ENCODE assay signal across 14 cellular contexts in the genomic region with DNA sequence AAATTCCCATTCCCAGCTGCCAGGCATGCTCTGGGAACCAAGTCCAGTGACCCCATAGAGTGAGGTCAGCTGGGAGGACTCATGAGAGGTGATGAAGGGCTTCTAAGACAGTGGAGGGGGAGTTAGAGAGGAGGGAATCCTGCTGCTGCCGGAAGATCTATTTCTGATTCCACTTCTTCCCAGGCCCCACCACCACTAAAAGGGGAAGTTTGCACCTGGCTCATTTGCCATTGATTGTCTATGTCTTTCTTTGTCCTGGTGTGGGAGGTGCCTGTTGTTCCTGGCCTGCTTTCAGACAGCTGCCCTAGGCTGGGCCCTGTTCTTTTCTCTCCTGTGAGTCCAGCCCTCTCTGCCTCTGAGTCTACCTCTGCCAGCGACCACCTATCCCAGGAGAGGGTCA. TPM values are rescaled to one million over a fixed set of nuclear protein-coding genes. Genes with fewer than 3 reads are reported as not detected.
A peak's percentile ranks its signal among the peaks of the same experiment; 100 is the strongest.
DNase-seq lines count a peak whose midpoint lies in the region; ATAC-seq and TF ChIP-seq lines count a peak whose summit lies in the region.
"Had no signal": no experiment of that assay in that cellular context is flagged by ENCODE, and none has a peak within 500 bp of the region (broad histone marks: within the 10 kb centered on the region; RNA-seq: fewer than 3 reads in every experiment).

No MANE protein-coding gene starts in this region.

- DNase-seq in GM23248: no peak
- DNase-seq in NCI-H187 treated with DMSO at 0.1 percent for 48 hours (lab: John Stamatoyannopoulos, UW): peak; percentile 33
- no peak for DNase-seq in WTC11 (ENCODE audit: low spot score)
- no peak for DNase-seq in mesothelial cell of epicardium (ENCODE audit: low spot score in 2 of 2, unreplicated experiment in 2 of 2)
- no peak for DNase-seq in naive thymus-derived CD4-positive, alpha-beta T cell
- DNase-seq in stimulated activated CD4-positive, alpha-beta T cell treated with anti-CD3 and anti-CD28 coated beads, Interleukin-12 subunit alpha, Interleukin-12 subunit beta, amount 100 ng/mL, for 4 hours: no peak
- DNase-seq in activated CD4-positive, alpha-beta T cell treated with anti-CD3 and anti-CD28 coated beads, Interleukin-2, amount 50 U/mL, for 48 hours: no peak
- no peak for DNase-seq in T-helper 2 cell
- DNase-seq: aorta; CD8-positive, alpha-beta T cell; Kasumi-1; Peyer's patch; spleen had no signal

- intact Hi-C loops in naive thymus-derived CD4-positive, alpha-beta T cell (cut with micrococcal nuclease): no loop called here

- H3K4me3 Mint-ChIP-seq in WTC11 (peak overlapping the region; percentile 18; the same call in 1 of the 2 replicates), mesothelial cell of epicardium (no peak overlapping the region)
- no peak overlapping the region for H3K4me3 Mint-ChIP-seq in naive thymus-derived CD4-positive, alpha-beta T cell
- H3K4me3 Mint-ChIP-seq: CD8-positive, alpha-beta T cell; nephron had no signal

- H2AFZ ChIP-seq in GM23248: no peak overlapping the region

- POLR2A ChIA-PET in WTC11 (lab: Charles Lee): no interaction called here
- POLR2A ChIA-PET in naive thymus-derived CD4-positive, alpha-beta T cell (lab: Charles Lee): no interaction called here

- H3K36me3 Mint-ChIP-seq in WTC11 (no peaks in the 10 kb centered on the region), mesothelial cell of epicardium (no peaks in the 10 kb centered on the region)
- no peaks in the 10 kb centered on the region for H3K36me3 Mint-ChIP-seq in naive thymus-derived CD4-positive, alpha-beta T cell
- H3K36me3 Mint-ChIP-seq: CD8-positive, alpha-beta T cell had no signal

- H3K27me3 Mint-ChIP-seq in WTC11 (ENCODE audit: low read depth): peaks cover 6% of the 10 kb centered on the region; the same call in 1 of the 2 replicates
- H3K27me3 Mint-ChIP-seq in mesothelial cell of epicardium (ENCODE audit: low read depth): peaks cover 33% of the 10 kb centered on the region
- H3K27me3 Mint-ChIP-seq in naive thymus-derived CD4-positive, alpha-beta T cell: peaks cover 16 to 39% (median 23%) of the 10 kb centered on the region in 5 donors

- H3K4me2 ChIP-seq in GM23248 (ENCODE audit: unreplicated experiment): peak overlapping the region; percentile 80

- CTCF ChIA-PET in WTC11 (lab: Charles Lee): interaction anchor here (0.8 to 3.2 kb wide), 8 partner anchors 11 to 104 kb away, joined by 3 to 20 read pairs (median 6); no protein-coding TSS in a partner anchor
- CTCF ChIA-PET in naive thymus-derived CD4-positive, alpha-beta T cell (lab: Charles Lee): no interaction called here

- peaks cover 44% of the 10 kb centered on the region for H3F3A ChIP-seq in GM23248 (ENCODE audit: insufficient read depth)

- H3K27ac Mint-ChIP-seq in WTC11: peak overlapping the region; percentile 34
- H3K27ac Mint-ChIP-seq in mesothelial cell of epicardium: peak overlapping the region; percentile 14
- no peak overlapping the region for H3K27ac Mint-ChIP-seq in naive thymus-derived CD4-positive, alpha-beta T cell
- H3K27ac Mint-ChIP-seq: CD8-positive, alpha-beta T cell had no signal

- no peaks in the 10 kb centered on the region for H3K9me3 ChIP-seq in GM23248 (ENCODE audit: low read depth)
- H3K9me3 ChIP-seq in naive thymus-derived CD4-positive, alpha-beta T cell (ENCODE audit: control insufficient read depth in 2 of 3, low read length in 3 of 3): no peaks in the 10 kb centered on the region
- H3K9me3 ChIP-seq: Peyer's patch, spleen had no signal

- H3K4me1 Mint-ChIP-seq in WTC11: peaks cover 27% of the 10 kb centered on the region
- peaks cover 23% of the 10 kb centered on the region for H3K4me1 Mint-ChIP-seq in mesothelial cell of epicardium
- H3K4me1 Mint-ChIP-seq in naive thymus-derived CD4-positive, alpha-beta T cell: peaks cover 0 to 3% (median 0%) of the 10 kb centered on the region in 7 donors

- H3K4me3 ChIP-seq in GM23248: peak overlapping the region; percentile 27; the same call in 1 of the 2 replicates
- H3K4me3 ChIP-seq in naive thymus-derived CD4-positive, alpha-beta T cell (ENCODE audit: low read length): no peak overlapping the region
- H3K4me3 ChIP-seq: Peyer's patch, spleen had no signal

- H3K4me1 ChIP-seq in GM23248 (ENCODE audit: insufficient read depth): peaks cover 62% of the 10 kb centered on the region
- no peaks in the 10 kb centered on the region for H3K4me1 ChIP-seq in naive thymus-derived CD4-positive, alpha-beta T cell (ENCODE audit: control insufficient read depth in 2 of 2, insufficient read depth in 2 of 2, low read length in 2 of 2)

- H3K9me2 ChIP-seq in GM23248 (ENCODE audit: insufficient read depth): no peaks in the 10 kb centered on the region

- in situ Hi-C loops in GM23248 (cut with MboI): no loop called here

- peak; percentile 18 for ATAC-seq in WTC11
- ATAC-seq in naive thymus-derived CD4-positive, alpha-beta T cell: no peak
- ATAC-seq: CD8-positive, alpha-beta T cell had no signal

- H3K27ac ChIP-seq in GM23248: peak overlapping the region; percentile 93
- no peak overlapping the region for H3K27ac ChIP-seq in naive thymus-derived CD4-positive, alpha-beta T cell (ENCODE audit: low read depth, low read length)
- H3K27ac ChIP-seq: Peyer's patch had no signal

- peaks cover 11% of the 10 kb centered on the region for H3K27me3 ChIP-seq in GM23248 (replicated peaks; ENCODE audit: insufficient read depth)
- no peaks in the 10 kb centered on the region for H3K27me3 ChIP-seq in naive thymus-derived CD4-positive, alpha-beta T cell (ENCODE audit: control insufficient read depth in 2 of 2, insufficient read depth in 2 of 2, low read length in 2 of 2)
- H3K27me3 ChIP-seq: Peyer's patch had no signal

- H3K36me3 ChIP-seq in GM23248 (ENCODE audit: low read depth): no peaks in the 10 kb centered on the region
- H3K36me3 ChIP-seq in naive thymus-derived CD4-positive, alpha-beta T cell (ENCODE audit: control insufficient read depth in 2 of 3, insufficient read depth in 3 of 3, low read length in 3 of 3): no peaks in the 10 kb centered on the region
- H3K36me3 ChIP-seq: Peyer's patch, spleen had no signal

- WGBS in GM23248 (ENCODE audit: low coverage in 1 of 2, low lambda C conversion rate in 2 of 2, missing lambda C conversion rate in 2 of 2), 2 experiments: 97 to 100% methylated on average over 2 of the region's 2 CpGs

- no peak for TF ChIP-seq CTCF in WTC11 (IDR thresholded peaks at IDR 0.05)
- no peak for TF ChIP-seq CTCF in mesothelial cell of epicardium (IDR thresholded peaks at IDR 0.05; ENCODE audit: unreplicated experiment)

- H3K79me2 ChIP-seq in GM23248 (ENCODE audit: insufficient read depth): no peaks in the 10 kb centered on the region

- peak overlapping the region; percentile 73 for H3K9ac ChIP-seq in GM23248

- H3K9me3 Mint-ChIP-seq in WTC11 (peaks cover 5% of the 10 kb centered on the region), mesothelial cell of epicardium (peaks cover 4% of the 10 kb centered on the region)
- peaks cover 0 to 5% (median 3%) of the 10 kb centered on the region in 11 donors for H3K9me3 Mint-ChIP-seq in naive thymus-derived CD4-positive, alpha-beta T cell
- H3K9me3 Mint-ChIP-seq: CD8-positive, alpha-beta T cell had no signal

- no peaks in the 10 kb centered on the region for H4K20me1 ChIP-seq in GM23248 (ENCODE audit: insufficient read depth)

TF ChIP-seq in WTC11, 78 proteins besides CTCF, POLR2A, EP300 and RAD21:
- TF ChIP-seq ZNF671 (CRISPR knock-in tag; IDR thresholded peaks at IDR 0.05): no peak
- TF ChIP-seq ZBTB21 (CRISPR knock-in tag; IDR thresholded peaks at IDR 0.05; ENCODE audit: borderline replicate concordance): no peak
- no peak for TF ChIP-seq PRRX2 (CRISPR knock-in tag; IDR thresholded peaks at IDR 0.05)

RNA-seq across cellular contexts. Expression of a gene that starts 3.0 kb away (rescaled TPM):
- total RNA-seq in GM23248 (2014; rRNA removed; shearing (Covaris generic)): not detected in 2 replicates
- polyA plus RNA-seq in GM23248 (2016; fragmentation: Nextera tagmentation; extraction: Ambion mirVana): not detected in 2 replicates
- not detected in 3 replicates for total RNA-seq in WTC11 (2021)
- 1.2 TPM in 1 of 3 replicates, not detected in the others for total RNA-seq in mesothelial cell of epicardium
- total RNA-seq in naive thymus-derived CD4-positive, alpha-beta T cell: not detected
- not detected for polyA plus RNA-seq in naive thymus-derived CD4-positive, alpha-beta T cell
- total RNA-seq: aorta; CD8-positive, alpha-beta T cell; spleen had no signal

RNA-seq across cellular contexts. Expression of a gene that starts 22.4 kb away (rescaled TPM):
- not detected in 2 replicates for total RNA-seq in GM23248 (2014; rRNA removed; shearing (Covaris generic))
- polyA plus RNA-seq in GM23248 (2016; fragmentation: Nextera tagmentation; extraction: Ambion mirVana): not detected in 2 replicates
- total RNA-seq in WTC11 (2021): not detected in 3 replicates
- total RNA-seq in mesothelial cell of epicardium: not detected in 3 replicates
- not detected for total RNA-seq in naive thymus-derived CD4-positive, alpha-beta T cell
- polyA plus RNA-seq in naive thymus-derived CD4-positive, alpha-beta T cell: not detected
- total RNA-seq: aorta; CD8-positive, alpha-beta T cell; spleen had no signal

RNA-seq across cellular contexts. Expression of a gene that starts 24.1 kb away (rescaled TPM):
- total RNA-seq in GM23248 (2014; rRNA removed; shearing (Covaris generic)): not detected in 2 replicates
- not detected in 2 replicates for polyA plus RNA-seq in GM23248 (2016; fragmentation: Nextera tagmentation; extraction: Ambion mirVana)
- total RNA-seq in WTC11 (2021): not detected in 3 replicates
- 0.51 to 1.4 TPM (median 0.72 TPM) in 3 replicates for total RNA-seq in mesothelial cell of epicardium
- total RNA-seq in naive thymus-derived CD4-positive, alpha-beta T cell: under 1 TPM in 1 of 5 experiments, not detected in 4; 0.24 TPM
- polyA plus RNA-seq in naive thymus-derived CD4-positive, alpha-beta T cell: not detected
- total RNA-seq: CD8-positive, alpha-beta T cell had no signal

RNA-seq across cellular contexts. Expression of a gene that starts 44.1 kb away (rescaled TPM):
- total RNA-seq in GM23248 (2014; rRNA removed; shearing (Covaris generic)): not detected in 2 replicates
- not detected in 2 replicates for polyA plus RNA-seq in GM23248 (2016; fragmentation: Nextera tagmentation; extraction: Ambion mirVana)
- total RNA-seq in WTC11 (2021) (not detected in 3 replicates), mesothelial cell of epicardium (not detected in 3 replicates)
- total RNA-seq in naive thymus-derived CD4-positive, alpha-beta T cell: not detected
- polyA plus RNA-seq in naive thymus-derived CD4-positive, alpha-beta T cell: not detected
- total RNA-seq: aorta; CD8-positive, alpha-beta T cell; Peyer's patch; spleen had no signal

RNA-seq across cellular contexts. Expression of a gene that starts 56.9 kb away (rescaled TPM):
- total RNA-seq in GM23248 (2014; rRNA removed; shearing (Covaris generic)): not detected in 2 replicates
- polyA plus RNA-seq in GM23248 (2016; fragmentation: Nextera tagmentation; extraction: Ambion mirVana): not detected in 2 replicates
- total RNA-seq in WTC11 (2021): not detected in 3 replicates
- not detected in 3 replicates for total RNA-seq in mesothelial cell of epicardium
- not detected for total RNA-seq in naive thymus-derived CD4-positive, alpha-beta T cell
- not detected for polyA plus RNA-seq in naive thymus-derived CD4-positive, alpha-beta T cell
- total RNA-seq: aorta; CD8-positive, alpha-beta T cell; Peyer's patch; spleen had no signal
- polyA plus RNA-seq: aorta, spleen had no signal

Comparison
In these comparisons a context has a peak if more than half of its experiments do, and no peak if none do; other contexts are left out.
1. H3K27ac Mint-ChIP-seq: peak in WTC11 (single experiment) and mesothelial cell of epicardium (single experiment); none in naive thymus-derived CD4-positive, alpha-beta T cell (0 of 9).